2 cellular contexts compared by ENCODE assay signal in the genomic region with DNA sequence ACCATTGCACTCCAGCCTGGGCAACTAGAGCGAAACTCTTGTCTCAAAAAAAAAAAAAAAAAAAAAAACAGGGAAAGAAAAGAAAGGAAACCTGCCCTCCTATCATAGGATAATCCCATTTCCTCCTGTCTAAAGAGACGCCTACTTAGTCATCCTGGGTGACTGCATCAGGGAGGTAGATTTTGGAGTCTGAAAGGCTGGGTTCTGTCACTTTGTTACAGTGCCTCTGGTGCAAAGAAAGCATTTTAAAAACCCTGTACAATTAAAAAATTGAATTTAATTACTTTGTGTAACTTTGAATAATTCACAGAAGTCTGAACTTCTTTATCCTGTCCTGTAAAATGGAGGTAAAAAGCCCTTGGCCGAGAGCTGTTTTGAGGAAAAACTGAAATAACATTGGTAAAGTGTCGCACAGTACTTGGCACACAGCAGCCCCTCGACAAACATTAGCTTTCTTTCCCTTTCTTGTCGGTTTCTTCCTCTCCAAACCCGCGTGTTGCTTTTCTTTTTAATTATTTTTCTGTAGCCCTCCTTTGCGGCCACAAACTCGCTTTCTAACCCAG.
TF ChIP-seq lines count a peak whose summit lies in the region.

No MANE protein-coding gene starts in this region.

TF ChIP-seq in HepG2, 621 proteins besides CTCF, POLR2A, EP300 and RAD21:
- TF ChIP-seq, protein P1, sequence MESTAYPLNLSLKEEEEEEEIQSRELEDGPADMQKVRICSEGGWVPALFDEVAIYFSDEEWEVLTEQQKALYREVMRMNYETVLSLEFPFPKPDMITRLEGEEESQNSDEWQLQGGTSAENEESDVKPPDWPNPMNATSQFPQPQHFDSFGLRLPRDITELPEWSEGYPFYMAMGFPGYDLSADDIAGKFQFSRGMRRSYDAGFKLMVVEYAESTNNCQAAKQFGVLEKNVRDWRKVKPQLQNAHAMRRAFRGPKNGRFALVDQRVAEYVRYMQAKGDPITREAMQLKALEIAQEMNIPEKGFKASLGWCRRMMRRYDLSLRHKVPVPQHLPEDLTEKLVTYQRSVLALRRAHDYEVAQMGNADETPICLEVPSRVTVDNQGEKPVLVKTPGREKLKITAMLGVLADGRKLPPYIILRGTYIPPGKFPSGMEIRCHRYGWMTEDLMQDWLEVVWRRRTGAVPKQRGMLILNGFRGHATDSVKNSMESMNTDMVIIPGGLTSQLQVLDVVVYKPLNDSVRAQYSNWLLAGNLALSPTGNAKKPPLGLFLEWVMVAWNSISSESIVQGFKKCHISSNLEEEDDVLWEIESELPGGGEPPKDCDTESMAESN (CRISPR knock-in tag; conservative IDR thresholded peaks at IDR 0.05): 0 out of 2 replicates have a peak, but pooled peaks have one; percentile 4
- TF ChIP-seq, protein P2, sequence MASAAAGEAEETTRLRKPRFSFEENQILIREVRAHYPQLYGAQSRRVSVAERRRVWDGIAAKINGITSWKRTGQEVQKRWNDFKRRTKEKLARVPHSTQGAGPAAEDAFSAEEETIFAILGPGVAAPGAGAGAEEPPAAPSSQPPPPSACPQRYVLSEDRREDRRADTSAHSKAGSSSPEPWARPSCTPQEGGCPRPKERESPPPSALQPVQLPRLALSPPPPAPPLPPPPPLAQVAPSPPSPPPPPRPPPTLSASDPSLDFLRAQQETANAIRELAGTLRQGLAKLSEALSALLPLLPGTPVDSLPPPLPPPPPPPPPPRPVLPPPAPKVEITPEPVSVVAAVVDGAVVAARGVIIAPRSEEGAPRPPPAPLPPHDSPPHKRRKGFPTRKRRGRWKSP (CRISPR knock-in tag; IDR thresholded peaks at IDR 0.05): peak; percentile 63; the same call in 1 of the 2 replicates
- TF ChIP-seq ZNF3 (CRISPR knock-in tag; IDR thresholded peaks at IDR 0.05) (peak; percentile 54; the same call in 1 of the 2 replicates), ARID3A (IDR thresholded peaks at IDR 0.05; ENCODE audit: low read depth, low read length) (no peak), ARNTL (CRISPR knock-in tag; IDR thresholded peaks at IDR 0.05) (0 out of 2 replicates have a peak, but pooled peaks have one; percentile 1)
TF ChIP-seq in HepG2: peak in this region for 4.

TF ChIP-seq in GM12891, 5 proteins besides CTCF, POLR2A, EP300 and RAD21:
- TF ChIP-seq SPI1 (IDR thresholded peaks at IDR 0.05; ENCODE audit: low read depth, low read length) (no peak), POU2F2 (IDR thresholded peaks at IDR 0.05; ENCODE audit: low read depth, low read length) (no peak), PAX5 (IDR thresholded peaks at IDR 0.05; ENCODE audit: insufficient read depth, low read length, severe bottlenecking) (no peak), POLR2AphosphoS5 (IDR thresholded peaks at IDR 0.05; ENCODE audit: low read depth, low read length) (no peak), TAF1 (IDR thresholded peaks at IDR 0.05; ENCODE audit: low read depth, low read length) (no peak)
